ENCODE assay signal across 22 cellular contexts in genomic region chr16:3752984-3753383, GRCh38.
"Had no signal": no experiment of that assay in that cellular context is flagged by ENCODE, and none has a peak within 500 bp of the region (broad histone marks: within the 10 kb centered on the region; RNA-seq: fewer than 3 reads in every experiment).

No MANE protein-coding gene starts in this region.

- H3K27ac Mint-ChIP-seq: activated CD4-positive, alpha-beta T cell treated with anti-CD3 and anti-CD28 coated beads, Interleukin-2, amount 10 ng/mL, durations not matched to agents 7 days and 5 days; activated CD8-positive, alpha-beta memory T cell treated with anti-CD3 and anti-CD28 coated beads, Interleukin-2, amount 10 ng/mL, durations not matched to agents 7 days and 5 days; activated CD8-positive, alpha-beta T cell treated with anti-CD3 and anti-CD28 coated beads for 36 hours; nephron; T-helper 1 cell treated with Interleukin-12 subunit alpha and Interleukin-12 subunit beta and Interleukin-4 antibody, amounts not matched to agents 30 μg/mL and 1 μg/mL, for 36 hours had no signal

- H3K27ac ChIP-seq: brain microvascular endothelial cell, left ventricle myocardium inferior, parathyroid adenoma, upper lobe of right lung had no signal

- H3K27me3 Mint-ChIP-seq: activated CD4-positive, alpha-beta T cell treated with anti-CD3 and anti-CD28 coated beads, Interleukin-2, amount 10 ng/mL, durations not matched to agents 7 days and 5 days; activated CD8-positive, alpha-beta memory T cell treated with anti-CD3 and anti-CD28 coated beads, Interleukin-2, amount 10 ng/mL, durations not matched to agents 7 days and 5 days; activated CD8-positive, alpha-beta T cell treated with anti-CD3 and anti-CD28 coated beads for 36 hours had no signal

- H2AFZ ChIP-seq: parathyroid adenoma had no signal

- H3K4me3 Mint-ChIP-seq: activated CD4-positive, alpha-beta T cell treated with anti-CD3 and anti-CD28 coated beads, Interleukin-2, amount 10 ng/mL, durations not matched to agents 7 days and 5 days; activated CD8-positive, alpha-beta memory T cell treated with anti-CD3 and anti-CD28 coated beads, Interleukin-2, amount 10 ng/mL, durations not matched to agents 7 days and 5 days; activated CD8-positive, alpha-beta T cell treated with anti-CD3 and anti-CD28 coated beads for 36 hours; nephron; T-helper 1 cell treated with Interleukin-12 subunit alpha and Interleukin-12 subunit beta and Interleukin-4 antibody, amounts not matched to agents 30 μg/mL and 1 μg/mL, for 36 hours had no signal

- H3K4me3 ChIP-seq: left ventricle myocardium inferior, upper lobe of right lung had no signal

- H3K9me3 Mint-ChIP-seq: activated CD4-positive, alpha-beta T cell treated with anti-CD3 and anti-CD28 coated beads, Interleukin-2, amount 10 ng/mL, durations not matched to agents 7 days and 5 days; activated CD8-positive, alpha-beta T cell treated with anti-CD3 and anti-CD28 coated beads for 36 hours; activated naive CD4-positive, alpha-beta T cell treated with anti-CD3 and anti-CD28 coated beads, Interleukin-2, amount 50 U/mL, for 72 hours; nephron; T-helper 1 cell treated with Interleukin-12 subunit alpha and Interleukin-12 subunit beta and Interleukin-4 antibody, amounts not matched to agents 30 μg/mL and 1 μg/mL, for 36 hours had no signal

- H3K9me3 ChIP-seq: left ventricle myocardium inferior, upper lobe of right lung had no signal

- DNase-seq: activated CD4-positive, alpha-beta T cell treated with anti-CD3 and anti-CD28 coated beads, Interleukin-2, amount 10 ng/mL, durations not matched to agents 7 days and 5 days; activated CD8-positive, alpha-beta memory T cell treated with anti-CD3 and anti-CD28 coated beads, Interleukin-2, amount 10 ng/mL, durations not matched to agents 7 days and 5 days; activated CD8-positive, alpha-beta T cell treated with anti-CD3 and anti-CD28 coated beads for 36 hours; activated T-cell treated with anti-CD3 and anti-CD28 coated beads for 4 hours; brain microvascular endothelial cell; central memory CD4-positive, alpha-beta T cell; effector memory CD4-positive, alpha-beta T cell; foreskin melanocyte; head of caudate nucleus; hypothalamus; left ventricle myocardium inferior; midbrain; stimulated activated CD4-positive, alpha-beta T cell treated with anti-CD3 and anti-CD28 coated beads, Interleukin-12 subunit alpha, Interleukin-12 subunit beta, amount 100 ng/mL, for 4 hours; stimulated activated CD4-positive, alpha-beta T cell treated with anti-CD3 and anti-CD28 coated beads, Interleukin-4, amount 100 ng/mL, for 4 hours; stimulated activated naive CD8-positive, alpha-beta T cell treated with anti-CD3 and anti-CD28 coated beads, Interleukin-15, Interleukin-2, amounts not matched to agents 100 U/mL and 50 U/mL, for 24 hours; upper lobe of right lung had no signal

- ATAC-seq: activated CD4-positive, CD25-positive, alpha-beta regulatory T cell treated with anti-CD3 and anti-CD28 coated beads, Interleukin-2, amount 50 U/mL, for 24 hours; activated CD8-positive, alpha-beta memory T cell treated with anti-CD3 and anti-CD28 coated beads, Interleukin-2, amount 10 ng/mL, durations not matched to agents 7 days and 5 days; activated CD8-positive, alpha-beta T cell treated with anti-CD3 and anti-CD28 coated beads for 36 hours; activated naive CD4-positive, alpha-beta T cell treated with anti-CD3 and anti-CD28 coated beads, Interleukin-2, amount 50 U/mL, for 72 hours; esophagus mucosa; stimulated activated naive CD8-positive, alpha-beta T cell treated with anti-CD3 and anti-CD28 coated beads, Interleukin-15, Interleukin-2, amounts not matched to agents 100 U/mL and 50 U/mL, for 24 hours; upper lobe of right lung had no signal

- H3K4me1 ChIP-seq: parathyroid adenoma, upper lobe of right lung had no signal

- H3K27me3 ChIP-seq: brain microvascular endothelial cell, upper lobe of right lung had no signal
